16 cellular contexts compared by ENCODE assay signal in genomic region chr4:158818595-158818994, GRCh38. TPM values are rescaled to one million over a fixed set of nuclear protein-coding genes. Genes with fewer than 3 reads are reported as not detected.
DNase-seq lines count a peak whose midpoint lies in the region; ATAC-seq and TF ChIP-seq lines count a peak whose summit lies in the region.
"Had no signal": no experiment of that assay in that cellular context is flagged by ENCODE, and none has a peak within 500 bp of the region (broad histone marks: within the 10 kb centered on the region; RNA-seq: fewer than 3 reads in every experiment).

No MANE protein-coding gene starts in this region.

- no peak overlapping the region for H3K4me3 Mint-ChIP-seq in mesothelial cell of epicardium
- H3K4me3 Mint-ChIP-seq: CD4-positive, CD25-positive, alpha-beta regulatory T cell; neural progenitor cell had no signal

- H3K27me3 ChIP-seq in left ventricle myocardium inferior (ENCODE audit: low read depth) (no peaks in the 10 kb centered on the region), body of pancreas (no peaks in the 10 kb centered on the region), upper lobe of left lung (no peaks in the 10 kb centered on the region), uterus (no peaks in the 10 kb centered on the region)
- H3K27me3 ChIP-seq: neural progenitor cell, suprapubic skin had no signal

- peak overlapping the region; percentile 47 for H3K27ac Mint-ChIP-seq in mesothelial cell of epicardium
- H3K27ac Mint-ChIP-seq: neural progenitor cell had no signal

- no peak for TF ChIP-seq CTCF in left ventricle myocardium inferior (IDR thresholded peaks at IDR 0.05; ENCODE audit: borderline replicate concordance)
- no peak for TF ChIP-seq CTCF in body of pancreas (IDR thresholded peaks at IDR 0.05)
- TF ChIP-seq CTCF in mesothelial cell of epicardium (IDR thresholded peaks at IDR 0.05; ENCODE audit: unreplicated experiment) = no peak
- no peak for TF ChIP-seq CTCF in upper lobe of left lung (IDR thresholded peaks at IDR 0.05)
- no peak for TF ChIP-seq CTCF in uterus (IDR thresholded peaks at IDR 0.05)

- DNase-seq in left ventricle myocardium inferior (no peak), cardiac septum (ENCODE audit: low spot score) (no peak), body of pancreas (no peak), mesothelial cell of epicardium (ENCODE audit: low spot score in 2 of 2, unreplicated experiment in 2 of 2) (no peak), upper lobe of left lung (no peak), SIG-M5 (lab: John Stamatoyannopoulos, UW) (no peak), NOMO-1 treated with DMSO at 0.1 percent for 48 hours (lab: John Stamatoyannopoulos, UW; ENCODE audit: unreplicated experiment) (no peak), uterus (no peak)
- DNase-seq: activated CD4-positive, alpha-beta T cell treated with anti-CD3 and anti-CD28 coated beads, Interleukin-2, amount 50 U/mL, for 4 hours; activated T-cell treated with anti-CD3 and anti-CD28 coated beads for 4 hours; NCI-H187 treated with DMSO at 0.1 percent for 48 hours; NCI-H446; SW 1271 had no signal

- no peak for TF ChIP-seq POLR2A in body of pancreas (IDR thresholded peaks at IDR 0.05)
- no peak for TF ChIP-seq POLR2A in upper lobe of left lung (IDR thresholded peaks at IDR 0.05)
- no peak for TF ChIP-seq POLR2A in uterus (IDR thresholded peaks at IDR 0.05)

- WGBS in body of pancreas, 2 donors = 40 to 54% methylated on average over 2 of the region's 2 CpGs
- 80 to 89% methylated on average over 2 of the region's 2 CpGs for WGBS in upper lobe of left lung, 2 donors

- peaks cover 84% of the 10 kb centered on the region for H3K4me1 ChIP-seq in left ventricle myocardium inferior
- peaks cover 80% of the 10 kb centered on the region for H3K4me1 ChIP-seq in body of pancreas
- peaks cover 60 to 75% (median 69%) of the 10 kb centered on the region in 4 donors for H3K4me1 ChIP-seq in upper lobe of left lung
- H3K4me1 ChIP-seq in uterus = no peaks in the 10 kb centered on the region
- H3K4me1 ChIP-seq: neural progenitor cell had no signal

- intact Hi-C loops in left ventricle myocardium inferior (cut with micrococcal nuclease) = no loop called here
- intact Hi-C loops in cardiac septum (cut with DNase I) = no loop called here
- intact Hi-C loops in body of pancreas (cut with DNase I) = no loop called here
- intact Hi-C loops in uterus (cut with DNase I; ENCODE audit: low total_unique reads) = no loop called here

- ATAC-seq in body of pancreas (no peak), upper lobe of left lung (ENCODE audit: low FRiP score in 2 of 2) (no peak)

- peaks cover 46% of the 10 kb centered on the region for H3K4me1 Mint-ChIP-seq in mesothelial cell of epicardium

- no peaks in the 10 kb centered on the region for H3K9me3 Mint-ChIP-seq in mesothelial cell of epicardium
- H3K9me3 Mint-ChIP-seq: CD4-positive, CD25-positive, alpha-beta regulatory T cell; neural progenitor cell had no signal

- H3K4me3 ChIP-seq in left ventricle myocardium inferior = no peak overlapping the region
- no peak overlapping the region for H3K4me3 ChIP-seq in body of pancreas
- H3K4me3 ChIP-seq in upper lobe of left lung = no peak overlapping the region
- no peak overlapping the region for H3K4me3 ChIP-seq in uterus
- H3K4me3 ChIP-seq: neural progenitor cell, suprapubic skin had no signal

- H3K9me3 ChIP-seq in left ventricle myocardium inferior (replicated peaks) (no peaks in the 10 kb centered on the region), body of pancreas (no peaks in the 10 kb centered on the region), upper lobe of left lung (no peaks in the 10 kb centered on the region), uterus (no peaks in the 10 kb centered on the region)
- H3K9me3 ChIP-seq: suprapubic skin had no signal

- H3K36me3 ChIP-seq in left ventricle myocardium inferior (no peaks in the 10 kb centered on the region), body of pancreas (replicated peaks in 1 of 2; ENCODE audit: insufficient read depth in 1 of 2, low read depth in 2 of 2) (no peaks in the 10 kb centered on the region), upper lobe of left lung (no peaks in the 10 kb centered on the region), uterus (no peaks in the 10 kb centered on the region)
- H3K36me3 ChIP-seq: neural progenitor cell, suprapubic skin had no signal

- no peak for TF ChIP-seq EP300 in upper lobe of left lung (IDR thresholded peaks at IDR 0.05)

- peak overlapping the region; percentile 43 for H3K27ac ChIP-seq in left ventricle myocardium inferior (replicated peaks)
- peak overlapping the region in 3 of 4 donors; percentile 31 to 69 (median 65) for H3K27ac ChIP-seq in body of pancreas
- peak overlapping the region in 3 of 4 donors; percentile 43 to 76 (median 76) for H3K27ac ChIP-seq in upper lobe of left lung
- no peak overlapping the region for H3K27ac ChIP-seq in uterus
- H3K27ac ChIP-seq: neural progenitor cell, suprapubic skin had no signal

- H3K27me3 Mint-ChIP-seq in mesothelial cell of epicardium (ENCODE audit: low read depth) = no peaks in the 10 kb centered on the region
- H3K27me3 Mint-ChIP-seq: CD4-positive, CD25-positive, alpha-beta regulatory T cell had no signal

- no peaks in the 10 kb centered on the region for H3K36me3 Mint-ChIP-seq in mesothelial cell of epicardium
- H3K36me3 Mint-ChIP-seq: CD4-positive, CD25-positive, alpha-beta regulatory T cell had no signal

RNA-seq across cellular contexts. Expression of gene FNIP2, which starts 49.8 kb away (rescaled TPM):
- total RNA-seq in left ventricle myocardium inferior = 44.0 TPM
- 38.5 TPM for total RNA-seq in cardiac septum
- total RNA-seq in body of pancreas = 10 to 100 TPM; 26.7 to 38.2 TPM
- 31.4 to 32.9 TPM (median 32.1 TPM) in 3 replicates for total RNA-seq in mesothelial cell of epicardium
- 100 to 1,000 TPM in 1 of 6 donors, 10 to 100 TPM in 5; 70.4 to 103 (median 83.2) TPM for total RNA-seq in upper lobe of left lung
- total RNA-seq in uterus = 10 to 100 TPM in 3 of 4 donors, 1 to 10 TPM in 1; 8.5 to 61.9 (median 29.6) TPM

Comparison
In these comparisons a context has a peak if more than half of its experiments do, and no peak if none do; other contexts are left out.
1. H3K27ac ChIP-seq: peak in left ventricle myocardium inferior (single experiment), body of pancreas (3 of 4) and upper lobe of left lung (3 of 4); none in uterus (0 of 2).